In genomic region chr2:3536682-3537632, GRCh38 we compare ENCODE assay signal across 8 cellular contexts. TPM values are rescaled to one million over a fixed set of nuclear protein-coding genes. Genes with fewer than 3 reads are reported as not detected.
A peak's percentile ranks its signal among the peaks of the same experiment; 100 is the strongest.
DNase-seq lines count a peak whose midpoint lies in the region; ATAC-seq and FAIRE-seq lines count a peak whose summit lies in the region.

No MANE protein-coding gene starts in this region.

- FAIRE-seq in frontal cortex (lab: Jason Lieb, UNC): no peak

- no peaks in the 10 kb centered on the region for H3K9me2 ChIP-seq in GM23248 (ENCODE audit: insufficient read depth)

- ATAC-seq in GM21528 (IDR thresholded peaks at IDR 0.05; ENCODE audit: low FRiP score, unreplicated experiment): no peak

- peak overlapping the region; percentile 87 for H2AFZ ChIP-seq in GM23248

- peaks cover 8% of the 10 kb centered on the region for H3K79me2 ChIP-seq in GM23248 (ENCODE audit: insufficient read depth)

- H3K36me3 ChIP-seq in GM23248 (ENCODE audit: low read depth): 0 out of 2 replicates have a peak, but pooled peaks cover 5% of the 10 kb centered on the region

- H3K9me3 ChIP-seq in GM23248 (ENCODE audit: low read depth) (no peaks in the 10 kb centered on the region), mononuclear cell (ENCODE audit: low read depth, low read length) (no peaks in the 10 kb centered on the region)

- peak overlapping the region; percentile 89 for H3K4me2 ChIP-seq in GM23248 (ENCODE audit: unreplicated experiment)

- peaks cover 15% of the 10 kb centered on the region for H3K4me1 ChIP-seq in GM23248 (ENCODE audit: insufficient read depth)
- H3K4me1 ChIP-seq in mononuclear cell (ENCODE audit: insufficient read depth, low read length): no peaks in the 10 kb centered on the region

- H3K27me3 ChIP-seq in GM23248 (replicated peaks; ENCODE audit: insufficient read depth) (no peaks in the 10 kb centered on the region), mononuclear cell (ENCODE audit: insufficient read depth, low read length) (no peaks in the 10 kb centered on the region)

- H3F3A ChIP-seq in GM23248 (ENCODE audit: insufficient read depth): peaks cover 26% of the 10 kb centered on the region

- peak overlapping the region; percentile 90 for H3K9ac ChIP-seq in GM23248

- peak overlapping the region; percentile 69 for H3K4me3 ChIP-seq in GM23248
- peak overlapping the region; percentile 22 for H3K4me3 ChIP-seq in mononuclear cell (ENCODE audit: low read length)

- DNase-seq in AML-193 (lab: John Stamatoyannopoulos, UW): peak; percentile 11 to 37
- DNase-seq in GM23248: peak; percentile 83
- peak; percentile 86 for DNase-seq in RKO (ENCODE audit: low spot score)
- peak; percentile 79 for DNase-seq in dermis blood vessel endothelial cell
- no peak for DNase-seq in activated CD4-positive, CD25-positive, alpha-beta regulatory T cell (lab: John Stamatoyannopoulos, UW)
- DNase-seq in frontal cortex (ENCODE audit: low spot score in 2 of 2): no peak

- H3K27ac ChIP-seq in GM23248: peak overlapping the region; percentile 97

- WGBS in GM23248 (ENCODE audit: low coverage in 1 of 2, low lambda C conversion rate in 2 of 2, missing lambda C conversion rate in 2 of 2), 2 experiments: 50 to 57% methylated on average over 14 to 16 of the region's 16 CpGs

- no peaks in the 10 kb centered on the region for H4K20me1 ChIP-seq in GM23248 (ENCODE audit: insufficient read depth)

- in situ Hi-C loops in GM23248 (cut with MboI): no loop called here

RNA-seq across cellular contexts. Expression of gene ADI1, which starts 17.6 kb away (rescaled TPM):
- total RNA-seq in GM23248 (2014; rRNA removed; shearing (Covaris generic)): 68.4 and 77.7 TPM in 2 replicates
- polyA plus RNA-seq in GM23248 (2016; fragmentation: Nextera tagmentation; extraction: Ambion mirVana): 140 and 149 TPM in 2 replicates
- 50.9 and 68.4 TPM in 2 replicates for total RNA-seq in dermis blood vessel endothelial cell
- total RNA-seq in mononuclear cell: 25.6 TPM
- total RNA-seq in frontal cortex: 11.8 TPM

RNA-seq across cellular contexts. Expression of gene RNASEH1, which starts 21.2 kb away (rescaled TPM):
- total RNA-seq in GM23248 (2014; rRNA removed; shearing (Covaris generic)): 34.0 and 37.4 TPM in 2 replicates
- 52.4 and 55.2 TPM in 2 replicates for polyA plus RNA-seq in GM23248 (2016; fragmentation: Nextera tagmentation; extraction: Ambion mirVana)
- total RNA-seq in dermis blood vessel endothelial cell (23.5 and 30.9 TPM in 2 replicates), mononuclear cell (26.2 TPM), frontal cortex (20.8 TPM)

RNA-seq across cellular contexts. Expression of gene RPS7, which starts 38.1 kb away (rescaled TPM):
- 1,557 and 2,019 TPM in 2 replicates for total RNA-seq in GM23248 (2014; rRNA removed; shearing (Covaris generic))
- 602 and 629 TPM in 2 replicates for polyA plus RNA-seq in GM23248 (2016; fragmentation: Nextera tagmentation; extraction: Ambion mirVana)
- total RNA-seq in dermis blood vessel endothelial cell (926 and 1,911 TPM in 2 replicates), mononuclear cell (1,928 TPM), frontal cortex (1,245 TPM)

RNA-seq across cellular contexts. Expression of gene COLEC11, which starts 58.0 kb away (rescaled TPM):
- total RNA-seq in GM23248 (2014; rRNA removed; shearing (Covaris generic)): not detected in 2 replicates
- not detected in 2 replicates for polyA plus RNA-seq in GM23248 (2016; fragmentation: Nextera tagmentation; extraction: Ambion mirVana)
- total RNA-seq in dermis blood vessel endothelial cell (0.79 and 0.85 TPM in 2 replicates), mononuclear cell (not detected), frontal cortex (0.41 TPM)

Comparison
In these comparisons a context has a peak if more than half of its experiments do, and no peak if none do; other contexts are left out.
1. DNase-seq: peak in AML-193 (2 of 2), GM23248 (single experiment), RKO (single experiment) and dermis blood vessel endothelial cell (single experiment); none in activated CD4-positive, CD25-positive, alpha-beta regulatory T cell (0 of 4) and frontal cortex (0 of 2).